ENCODE assay signal across 17 cellular contexts in the genomic region with DNA sequence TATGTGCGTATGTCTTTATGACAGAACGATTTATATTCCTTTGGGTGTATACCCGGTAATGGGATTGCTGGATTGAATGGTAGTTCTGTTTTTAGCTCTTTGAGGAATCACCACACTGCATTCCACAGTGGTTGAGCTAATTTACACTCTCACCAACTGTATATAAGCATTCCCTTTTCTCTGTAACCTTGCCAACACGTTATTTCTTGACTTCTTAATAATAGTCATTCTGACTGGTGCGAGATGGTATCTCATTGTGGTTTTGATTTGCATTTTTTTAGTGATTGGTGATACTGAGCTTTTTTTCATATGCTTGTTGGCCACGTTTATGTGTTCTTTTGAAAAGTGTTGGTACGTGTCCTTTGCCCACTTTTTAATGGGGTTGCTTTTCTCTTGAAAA. TPM values are rescaled to one million over a fixed set of nuclear protein-coding genes. Genes with fewer than 3 reads are reported as not detected.
DNase-seq lines count a peak whose midpoint lies in the region; TF ChIP-seq lines count a peak whose summit lies in the region.
"Had no signal": no experiment of that assay in that cellular context is flagged by ENCODE, and none has a peak within 500 bp of the region (broad histone marks: within the 10 kb centered on the region; RNA-seq: fewer than 3 reads in every experiment).

No MANE protein-coding gene starts in this region.

- H3K4me1 ChIP-seq in A673 (ENCODE audit: insufficient read depth, low read length, poor library complexity, severe bottlenecking) (no peaks in the 10 kb centered on the region), endodermal cell (ENCODE audit: control insufficient read depth, insufficient read depth, low read length) (peaks cover 3% of the 10 kb centered on the region)

- POLR2A ChIA-PET in A673 (lab: Charles Lee; ENCODE audit: low non-redundant PET), result no interaction called here

- CTCF ChIA-PET in A673 (lab: Charles Lee), result no interaction called here

- intact Hi-C loops in A673 (cut with micrococcal nuclease; ENCODE audit: unreplicated experiment), result no loop called here

- H3K27me3 ChIP-seq in A673 (replicated peaks; ENCODE audit: insufficient read depth, low read depth, low read length, poor library complexity) (no peaks in the 10 kb centered on the region), endodermal cell (ENCODE audit: control insufficient read depth, insufficient read depth, low read length, poor library complexity, severe bottlenecking) (no peaks in the 10 kb centered on the region)

- DNase-seq in A673 (ENCODE audit: low spot score), result peak; percentile 21
- DNase-seq in LHCN-M2 (ENCODE audit: low read depth), result peak; percentile 83
- DNase-seq in astrocyte of the spinal cord (ENCODE audit: low read depth, low spot score), result peak; percentile 67
- DNase-seq in kidney tubule cell (ENCODE audit: low spot score), result peak; percentile 18
- no peak for DNase-seq in C1 segment of cervical spinal cord (lab: John Stamatoyannopoulos, UW)
- no peak for DNase-seq in AG08395 (ENCODE audit: low spot score)
- DNase-seq in activated CD4-positive, alpha-beta T cell treated with anti-CD3 and anti-CD28 coated beads for 1 hour, result no peak
- DNase-seq in endodermal cell, result no peak
- DNase-seq: COR-L47, DMS153, IMR-90, Kasumi-1, MV-4-11, NCI-H1436, NCI-H2029, NCI-H510A treated with DMSO at 0.1 percent for 48 hours had no signal

- H3K4me3 Mint-ChIP-seq in endodermal cell, result no peak overlapping the region
- H3K4me3 Mint-ChIP-seq: CD14-positive monocyte had no signal

- in situ Hi-C loops in astrocyte of the spinal cord (cut with HindIII; ENCODE audit: low sequenced_read_pairs), result no loop called here

- H3K4me3 ChIP-seq in A673 (ENCODE audit: low read depth, low read length, poor library complexity, severe bottlenecking) (no peak overlapping the region), astrocyte of the spinal cord (ENCODE audit: low read depth, low read length) (no peak overlapping the region), endodermal cell (ENCODE audit: low read length) (no peak overlapping the region)

- H3K4me1 Mint-ChIP-seq in endodermal cell, result peaks cover 14% of the 10 kb centered on the region

- H3K9me3 ChIP-seq in A673 (ENCODE audit: low read depth, low read length, poor library complexity, severe bottlenecking) (peaks cover 23% of the 10 kb centered on the region), endodermal cell (ENCODE audit: control insufficient read depth, low read length) (peaks cover 23% of the 10 kb centered on the region)

- H3K9ac ChIP-seq in endodermal cell (ENCODE audit: extremely low read depth, low read length, poor library complexity, severe bottlenecking), result no peak overlapping the region

- WGBS in endodermal cell (ENCODE audit: insufficient coverage in 1 of 2, insufficient read length in 1 of 2), 2 experiments, result 87 to 100% methylated on average over 1 to 7 of the region's 7 CpGs

- no peak for TF ChIP-seq CTCF in A673 (conservative IDR thresholded peaks at IDR 0.05; ENCODE audit: low read depth, low read length)
- no peak for TF ChIP-seq CTCF in astrocyte of the spinal cord (IDR thresholded peaks at IDR 0.05; ENCODE audit: low read depth, low read length)
- TF ChIP-seq CTCF in endodermal cell (conservative IDR thresholded peaks at IDR 0.05), result no peak

- H3K27ac ChIP-seq in A673 (ENCODE audit: low read depth, low read length, poor library complexity, severe bottlenecking) (no peak overlapping the region), endodermal cell (ENCODE audit: low read depth, low read length) (no peak overlapping the region)

- peaks cover 33% of the 10 kb centered on the region for H3K36me3 Mint-ChIP-seq in endodermal cell (ENCODE audit: low read depth)

- no TSS peak for BruUV-seq in A673 (replicated peaks; lab: Mats Ljungman, UMichigan)

- H3K27me3 Mint-ChIP-seq in endodermal cell (ENCODE audit: insufficient read depth), result no peaks in the 10 kb centered on the region

- H3K36me3 ChIP-seq in A673 (ENCODE audit: insufficient read depth, low read length, poor library complexity, severe bottlenecking) (no peaks in the 10 kb centered on the region), endodermal cell (ENCODE audit: control insufficient read depth, insufficient read depth, low read length) (peaks cover 12% of the 10 kb centered on the region)

- no peak overlapping the region for H3K27ac Mint-ChIP-seq in endodermal cell
- H3K27ac Mint-ChIP-seq: CD14-positive monocyte had no signal

- peaks cover 41% of the 10 kb centered on the region for H3K9me3 Mint-ChIP-seq in endodermal cell

RNA-seq across cellular contexts. Expression of gene FRS2, which starts 49.7 kb away (rescaled TPM):
- total RNA-seq in A673 (2021) (34.2 and 34.5 TPM in 2 replicates), LHCN-M2 (2014; rRNA removed) (39.4 and 47.1 TPM in 2 replicates), endodermal cell (10 to 100 TPM; 63.1 to 65.8 TPM)
- 7.4 TPM for polyA plus RNA-seq in LHCN-M2 (2012)
- 32.6 TPM for polyA plus RNA-seq in endodermal cell (2013, experiment 1 of 2)
- polyA plus RNA-seq in endodermal cell (2013, experiment 2 of 2), result 37.5 TPM

Comparison
In these comparisons a context has a peak if more than half of its experiments do, and no peak if none do; other contexts are left out.
1. DNase-seq: peak in A673 (single experiment), LHCN-M2 (single experiment), astrocyte of the spinal cord (single experiment) and kidney tubule cell (single experiment); none in C1 segment of cervical spinal cord (0 of 14), AG08395 (single experiment), activated CD4-positive, alpha-beta T cell treated with anti-CD3 and anti-CD28 coated beads for 1 hour (single experiment) and endodermal cell (single experiment).